Comparison of ENCODE assay signal across 19 cellular contexts in genomic region chr9:29241320-29241719, GRCh38. TPM values are rescaled to one million over a fixed set of nuclear protein-coding genes. Genes with fewer than 3 reads are reported as not detected.
DNase-seq lines count a peak whose midpoint lies in the region; ATAC-seq, FAIRE-seq and TF ChIP-seq lines count a peak whose summit lies in the region.
"Had no signal": no experiment of that assay in that cellular context is flagged by ENCODE, and none has a peak within 500 bp of the region (broad histone marks: within the 10 kb centered on the region; RNA-seq: fewer than 3 reads in every experiment).

No MANE protein-coding gene starts in this region.

- TF ChIP-seq CTCF in bronchial epithelial cell (IDR thresholded peaks at IDR 0.05; ENCODE audit: insufficient read depth, low read length, severe bottlenecking): no peak

- ATAC-seq in HG02938 (IDR thresholded peaks at IDR 0.05; ENCODE audit: unreplicated experiment) (no peak), GM19023 (IDR thresholded peaks at IDR 0.05; ENCODE audit: unreplicated experiment) (no peak)
- ATAC-seq: K562 had no signal

- no peak overlapping the region for H3K4me3 ChIP-seq in bronchial epithelial cell (ENCODE audit: low read depth, low read length)
- H3K4me3 ChIP-seq: GM23248, K562 had no signal

- peak; percentile 4 for DNase-seq in HPDE6-E6E7 (ENCODE audit: extremely low spot score)
- peak; percentile 12 for DNase-seq in NCI-H69 (lab: John Stamatoyannopoulos, UW)
- DNase-seq in bronchial epithelial cell (ENCODE audit: low read depth): peak; percentile 37
- peak; percentile 33 for DNase-seq in kidney tubule cell (ENCODE audit: low spot score)
- DNase-seq in H4 (ENCODE audit: low spot score): no peak
- DNase-seq: AML-193, DMS79 treated with DMSO at 0.1 percent for 48 hours, GM23248, HCEC 1CT, NCI-H1436 treated with DMSO at 0.1 percent for 48 hours, NCI-H2029, NCI-H526 treated with DMSO at 0.1 percent for 48 hours, SIG-M5 had no signal

- H3K27me3 ChIP-seq in bronchial epithelial cell (ENCODE audit: control insufficient read depth, insufficient read depth, low read length): no peaks in the 10 kb centered on the region

- no peaks in the 10 kb centered on the region for H3K36me3 ChIP-seq in bronchial epithelial cell (ENCODE audit: control insufficient read depth, insufficient read depth, low read length)

- FAIRE-seq in bronchial epithelial cell (lab: Jason Lieb, UNC): no peak
- FAIRE-seq: D721Med, G401.6, K562 had no signal

RNA-seq across cellular contexts. Expression of gene LINGO2, which starts 27.9 kb away (rescaled TPM):
- total RNA-seq in bronchial epithelial cell: 0.79 TPM in 1 of 2 replicates, not detected in the other
- total RNA-seq in H4 (2014; rRNA removed; shearing (Covaris generic)): 0.04 and 0.41 TPM in 2 replicates
- total RNA-seq: GM23248; K562; T-helper 1 cell treated with Interleukin-12 subunit alpha and Interleukin-12 subunit beta and Interleukin-4 antibody, amounts not matched to agents 30 ng/mL and 1 ng/mL, for 36 hours had no signal
